1 cellular context compared by ENCODE assay signal in the genomic region with DNA sequence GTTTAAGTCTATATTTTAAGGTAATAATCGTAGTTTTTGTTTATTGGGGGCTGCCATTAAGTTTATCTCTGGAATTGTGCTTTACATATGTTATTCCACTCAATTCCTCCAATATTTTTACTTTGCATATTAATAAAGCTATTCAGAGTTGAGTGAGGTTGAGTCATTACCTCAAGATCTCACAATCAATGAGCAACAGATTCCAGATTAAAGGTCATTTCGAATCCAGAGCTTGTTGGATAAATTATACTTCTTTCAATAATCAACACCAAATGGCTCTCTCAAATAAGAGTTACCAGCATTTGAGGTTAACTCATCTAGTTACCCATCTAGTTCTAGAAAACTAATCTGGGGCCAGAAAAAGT.
TF ChIP-seq lines count a peak whose summit lies in the region.

No MANE protein-coding gene starts in this region.

TF ChIP-seq in endothelial cell of umbilical vein, 7 proteins besides CTCF, POLR2A, EP300 and RAD21 (continued from another document):
- TF ChIP-seq GATA2 (IDR thresholded peaks at IDR 0.05; ENCODE audit: insufficient read depth, insufficient read length, low read depth, low read length), result peak; percentile 55
